ENCODE assay signal across 1 cellular context in the genomic region with DNA sequence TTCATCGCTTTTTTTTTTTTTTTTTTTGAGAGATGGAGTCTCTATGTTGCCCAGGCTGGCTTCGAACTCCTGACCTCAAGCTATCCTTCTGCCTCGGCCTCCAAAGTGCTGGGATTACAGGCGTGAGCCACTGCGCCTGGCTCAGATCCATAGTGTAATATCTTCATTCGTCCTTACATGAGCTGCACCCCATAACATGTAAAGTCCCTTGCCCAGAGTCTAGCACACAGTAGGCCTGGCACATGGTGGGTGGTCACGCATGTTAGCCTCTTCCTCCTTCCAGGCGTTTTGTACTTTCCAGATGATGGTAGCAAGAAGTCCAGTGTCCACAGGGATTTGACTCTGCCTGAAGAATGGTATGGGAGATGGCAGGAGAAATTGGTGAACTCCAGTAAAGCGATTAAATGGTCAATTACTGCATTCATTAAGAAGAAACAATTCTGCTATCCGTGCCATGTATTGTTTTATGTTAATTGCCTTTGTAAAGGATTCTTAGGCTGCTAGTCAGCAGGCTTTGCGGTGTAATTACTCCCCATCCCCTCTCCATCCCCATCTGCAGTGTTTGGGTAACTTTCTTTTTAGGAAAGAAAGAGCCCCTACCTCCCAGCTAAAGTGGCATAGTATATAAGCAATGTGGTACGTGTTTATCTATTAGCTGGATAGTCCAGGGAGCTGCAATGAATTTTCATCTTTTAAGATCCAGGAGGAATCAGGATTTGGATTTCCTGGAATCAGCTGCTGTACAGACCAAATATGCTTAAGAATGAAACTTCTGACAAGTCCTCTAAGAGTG.
TF ChIP-seq lines count a peak whose summit lies in the region.

No MANE protein-coding gene starts in this region.

TF ChIP-seq in endothelial cell of umbilical vein, 7 proteins besides CTCF, POLR2A, EP300 and RAD21:
- no peak for TF ChIP-seq FOS (IDR thresholded peaks at IDR 0.05; ENCODE audit: borderline replicate concordance, insufficient read depth, low read length)
